8 cellular contexts compared by ENCODE assay signal in genomic region chr2:111930875-111931274, GRCh38. TPM values are rescaled to one million over a fixed set of nuclear protein-coding genes. Genes with fewer than 3 reads are reported as not detected.
DNase-seq lines count a peak whose midpoint lies in the region; ATAC-seq and TF ChIP-seq lines count a peak whose summit lies in the region.

No MANE protein-coding gene starts in this region.

- no peaks in the 10 kb centered on the region for H3K9me3 ChIP-seq in vagina

- no peak for TF ChIP-seq POLR2A in vagina (IDR thresholded peaks at IDR 0.05)

- intact Hi-C loops in vagina (cut with DNase I), result no loop called here
- intact Hi-C loops in left colon (cut with DNase I, micrococcal nuclease), result no loop called here

- H3K27me3 Mint-ChIP-seq in activated CD8-positive, alpha-beta T cell treated with anti-CD3 and anti-CD28 coated beads, Interleukin-2, amount 10 ng/mL, durations not matched to agents 7 days and 5 days (ENCODE audit: low read depth), result peaks cover 19% of the 10 kb centered on the region

- no peak overlapping the region for H3K4me3 Mint-ChIP-seq in activated CD8-positive, alpha-beta T cell treated with anti-CD3 and anti-CD28 coated beads, Interleukin-2, amount 10 ng/mL, durations not matched to agents 7 days and 5 days

- peaks cover 19% of the 10 kb centered on the region for H3K4me1 ChIP-seq in vagina

- peaks cover 0 to 13% of the 10 kb centered on the region in 2 donors for H3K36me3 ChIP-seq in vagina

- peak; percentile 5 for DNase-seq in stimulated activated CD4-positive, alpha-beta T cell treated with anti-CD3 and anti-CD28 coated beads, Interleukin-4, amount 100 ng/mL, for 24 hours
- no peak for DNase-seq in stimulated activated CD4-positive, alpha-beta T cell treated with anti-CD3 and anti-CD28 coated beads, Interleukin-2, amount 100 ng/mL, for 24 hours
- no peak for DNase-seq in activated CD8-positive, alpha-beta T cell treated with anti-CD3 and anti-CD28 coated beads, Interleukin-2, amount 10 ng/mL, durations not matched to agents 7 days and 5 days
- DNase-seq in fibroblast of pulmonary artery (ENCODE audit: low read depth) (peak; percentile 65), vagina (ENCODE audit: extremely low spot score in 2 of 2) (no peak), left colon (no peak)

- H3K36me3 Mint-ChIP-seq in activated CD8-positive, alpha-beta T cell treated with anti-CD3 and anti-CD28 coated beads, Interleukin-2, amount 10 ng/mL, durations not matched to agents 7 days and 5 days (ENCODE audit: low read depth), result no peaks in the 10 kb centered on the region

- peak; percentile 39 for ATAC-seq in activated CD8-positive, alpha-beta T cell treated with anti-CD3 and anti-CD28 coated beads, Interleukin-2, amount 10 ng/mL, durations not matched to agents 7 days and 5 days
- ATAC-seq in left colon (no peak), HG02571 (IDR thresholded peaks at IDR 0.05; ENCODE audit: unreplicated experiment) (no peak), GM21723 (IDR thresholded peaks at IDR 0.05; ENCODE audit: unreplicated experiment) (no peak)

- H3K27me3 ChIP-seq in vagina, result no peaks in the 10 kb centered on the region

- peaks cover 15% of the 10 kb centered on the region for H3K4me1 Mint-ChIP-seq in activated CD8-positive, alpha-beta T cell treated with anti-CD3 and anti-CD28 coated beads, Interleukin-2, amount 10 ng/mL, durations not matched to agents 7 days and 5 days (ENCODE audit: low read depth)

- H3K27ac ChIP-seq in vagina, result no peak overlapping the region

- no peaks in the 10 kb centered on the region for H3K9me3 Mint-ChIP-seq in activated CD8-positive, alpha-beta T cell treated with anti-CD3 and anti-CD28 coated beads, Interleukin-2, amount 10 ng/mL, durations not matched to agents 7 days and 5 days (ENCODE audit: insufficient read depth)

- no peak for TF ChIP-seq CTCF in fibroblast of pulmonary artery (IDR thresholded peaks at IDR 0.05; ENCODE audit: low read length, missing control alignments)
- TF ChIP-seq CTCF in vagina (IDR thresholded peaks at IDR 0.05), result no peak

- H3K4me3 ChIP-seq in fibroblast of pulmonary artery (replicated peaks; ENCODE audit: low read depth, low read length) (no peak overlapping the region), vagina (no peak overlapping the region)

- no peak overlapping the region for H3K27ac Mint-ChIP-seq in activated CD8-positive, alpha-beta T cell treated with anti-CD3 and anti-CD28 coated beads, Interleukin-2, amount 10 ng/mL, durations not matched to agents 7 days and 5 days

- CTCF ChIA-PET in activated CD8-positive, alpha-beta T cell treated with anti-CD3 and anti-CD28 coated beads, Interleukin-2, amount 10 ng/mL, durations not matched to agents 7 days and 5 days (lab: Charles Lee), result no interaction called here

- POLR2A ChIA-PET in activated CD8-positive, alpha-beta T cell treated with anti-CD3 and anti-CD28 coated beads, Interleukin-2, amount 10 ng/mL, durations not matched to agents 7 days and 5 days (lab: Charles Lee), result no interaction called here

RNA-seq across cellular contexts. Expression of gene MERTK, which starts 32.5 kb away (rescaled TPM):
- under 1 TPM; 0.10 to 0.21 TPM for total RNA-seq in activated CD8-positive, alpha-beta T cell treated with anti-CD3 and anti-CD28 coated beads, Interleukin-2, amount 10 ng/mL, durations not matched to agents 7 days and 5 days
- total RNA-seq in vagina, result 15.7 TPM
- 1 to 10 TPM; 9.0 to 9.2 TPM for total RNA-seq in left colon

RNA-seq across cellular contexts. Expression of gene ANAPC1, which starts 46.9 kb away (rescaled TPM):
- 10 to 100 TPM; 76.6 to 78.4 TPM for total RNA-seq in activated CD8-positive, alpha-beta T cell treated with anti-CD3 and anti-CD28 coated beads, Interleukin-2, amount 10 ng/mL, durations not matched to agents 7 days and 5 days
- total RNA-seq in vagina (36.3 TPM), left colon (10 to 100 TPM; 29.2 to 39.0 TPM)

Comparison
In these comparisons a context has a peak if more than half of its experiments do, and no peak if none do; other contexts are left out.
1. DNase-seq: peak in stimulated activated CD4-positive, alpha-beta T cell treated with anti-CD3 and anti-CD28 coated beads, Interleukin-4, amount 100 ng/mL, for 24 hours (single experiment) and fibroblast of pulmonary artery (single experiment); none in stimulated activated CD4-positive, alpha-beta T cell treated with anti-CD3 and anti-CD28 coated beads, Interleukin-2, amount 100 ng/mL, for 24 hours (0 of 2), activated CD8-positive, alpha-beta T cell treated with anti-CD3 and anti-CD28 coated beads, Interleukin-2, amount 10 ng/mL, durations not matched to agents 7 days and 5 days (single experiment), vagina (0 of 2) and left colon (0 of 2).
2. RNA of gene MERTK, which starts 32.5 kb away (total RNA-seq): 15.7 TPM in vagina (single experiment) and 9.0 to 9.2 TPM in left colon; 0.10 to 0.21 TPM in activated CD8-positive, alpha-beta T cell treated with anti-CD3 and anti-CD28 coated beads, Interleukin-2, amount 10 ng/mL, durations not matched to agents 7 days and 5 days; every median in the first group is over 4 times any median in the second.